ENCODE assay signal across 8 cellular contexts in the genomic region with DNA sequence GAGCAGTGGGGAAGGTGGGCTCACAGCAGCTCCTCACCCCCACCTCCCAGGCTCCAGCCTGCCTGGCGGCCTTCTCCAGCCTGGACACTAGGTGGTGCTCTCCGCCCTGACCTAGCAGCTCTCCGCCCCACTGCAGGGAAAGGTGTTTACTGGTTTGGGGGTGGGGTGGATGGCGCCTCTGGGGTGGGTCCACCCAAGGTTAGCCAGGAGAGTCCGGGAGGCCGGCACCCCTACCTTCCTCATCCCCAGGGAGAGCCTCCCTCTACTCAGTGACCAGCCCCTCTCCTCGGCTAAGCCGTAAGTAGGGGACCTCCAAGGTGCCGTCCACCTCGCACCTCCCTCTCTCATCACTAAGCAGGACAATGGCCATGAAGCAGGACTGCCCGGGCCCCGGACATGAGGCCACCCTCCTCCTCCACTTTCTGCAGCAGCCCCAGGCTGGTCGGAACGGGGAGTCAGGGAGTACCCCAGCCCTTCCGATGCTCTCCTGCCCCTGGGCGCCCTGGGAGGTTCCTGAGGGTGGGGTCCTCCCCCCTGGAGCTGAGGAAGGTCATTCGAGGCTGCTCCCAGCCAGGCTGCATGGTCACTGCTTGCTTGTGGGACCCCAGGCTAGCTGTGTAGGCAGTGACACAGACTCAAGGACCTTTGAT.
DNase-seq lines count a peak whose midpoint lies in the region; ATAC-seq and TF ChIP-seq lines count a peak whose summit lies in the region.

No MANE protein-coding gene starts in this region.

- no peaks in the 10 kb centered on the region for H4K20me1 ChIP-seq in GM23248 (ENCODE audit: insufficient read depth)

- H3K36me3 Mint-ChIP-seq in nephron (ENCODE audit: low read depth): no peaks in the 10 kb centered on the region

- in situ Hi-C loops in GM23248 (cut with MboI): loop anchor here (5.0 to 25.0 kb wide), 2 partner anchors 78 to 243 kb away; no protein-coding TSS in a partner anchor

- H3K27me3 ChIP-seq in GM23248 (replicated peaks; ENCODE audit: insufficient read depth) (0 out of 2 replicates have a peak, but pooled peaks cover 3% of the 10 kb centered on the region), NT2/D1 (ENCODE audit: insufficient read depth, insufficient read length) (peaks cover 8% of the 10 kb centered on the region)

- TF ChIP-seq CTCF in AG10803 (conservative IDR thresholded peaks at IDR 0.05; ENCODE audit: low read length) (peak; percentile 72), nephron (IDR thresholded peaks at IDR 0.05; ENCODE audit: unreplicated experiment in 3 of 3) (peak; percentile 71 to 75 (median 73))

- H3K4me3 Mint-ChIP-seq in nephron: peak overlapping the region in 1 of 3 experiments; percentile 56

- H3K4me1 ChIP-seq in GM23248 (ENCODE audit: insufficient read depth) (no peaks in the 10 kb centered on the region), NT2/D1 (ENCODE audit: insufficient read depth, insufficient read length) (peaks cover 19% of the 10 kb centered on the region)

- H3K36me3 ChIP-seq in GM23248 (ENCODE audit: low read depth) (no peaks in the 10 kb centered on the region), NT2/D1 (ENCODE audit: insufficient read depth, insufficient read length, low read length) (no peaks in the 10 kb centered on the region)

- H3K79me2 ChIP-seq in GM23248 (ENCODE audit: insufficient read depth): no peaks in the 10 kb centered on the region

- peaks cover 18% of the 10 kb centered on the region for H3K27me3 Mint-ChIP-seq in nephron (ENCODE audit: low read depth)

- no peaks in the 10 kb centered on the region for H3F3A ChIP-seq in GM23248 (ENCODE audit: insufficient read depth)

- H3K9me3 Mint-ChIP-seq in nephron: no peaks in the 10 kb centered on the region

- peak overlapping the region; percentile 20 for H3K4me2 ChIP-seq in GM23248 (ENCODE audit: unreplicated experiment)

- H3K4me3 ChIP-seq in AG10803 (ENCODE audit: low read length) (no peak overlapping the region), GM23248 (no peak overlapping the region), NT2/D1 (ENCODE audit: insufficient read length, low read depth) (peak overlapping the region; percentile 1)

- no peaks in the 10 kb centered on the region for H3K9me2 ChIP-seq in GM23248 (ENCODE audit: insufficient read depth)

- peak overlapping the region in 1 of 3 experiments; percentile 57 for H3K27ac Mint-ChIP-seq in nephron

- H3K4me1 Mint-ChIP-seq in nephron: peaks cover 5% of the 10 kb centered on the region

- DNase-seq in AG10803 (ENCODE audit: low read depth): peak; percentile 20
- DNase-seq in GM23248: peak; percentile 68
- DNase-seq in NT2/D1 (ENCODE audit: low read depth, low spot score): peak; percentile 47
- peak; percentile 65 for DNase-seq in activated T-cell treated with anti-CD3 and anti-CD28 coated beads, Interleukin-2, amount 50 U/mL, for 1 hour
- DNase-seq in fibroblast of peridontal ligament (ENCODE audit: extremely low read depth): peak; percentile 23
- peak; percentile 78 for DNase-seq in superior temporal gyrus (ENCODE audit: extremely low spot score)

- H3K27ac ChIP-seq in GM23248: no peak overlapping the region

- WGBS in GM23248 (ENCODE audit: low coverage in 1 of 2, low lambda C conversion rate in 2 of 2, missing lambda C conversion rate in 2 of 2), 2 experiments: 9 to 14% methylated on average over 14 to 17 of the region's 17 CpGs

- no peak for ATAC-seq in HG02870 (IDR thresholded peaks at IDR 0.05; ENCODE audit: unreplicated experiment)

- H3K9me3 ChIP-seq in GM23248 (ENCODE audit: low read depth) (no peaks in the 10 kb centered on the region), NT2/D1 (ENCODE audit: insufficient read depth, low read length) (no peaks in the 10 kb centered on the region)

- no peak overlapping the region for H2AFZ ChIP-seq in GM23248

- H3K9ac ChIP-seq in GM23248 (no peak overlapping the region), NT2/D1 (ENCODE audit: insufficient read length, low read depth) (peak overlapping the region; percentile 53)

Comparison
In these comparisons a context has a peak if more than half of its experiments do, and no peak if none do; other contexts are left out.
1. DNase-seq: peak in every context shown above with its lines; median percentile 78 in superior temporal gyrus; 68 in GM23248; 65 in activated T-cell treated with anti-CD3 and anti-CD28 coated beads, Interleukin-2, amount 50 U/mL, for 1 hour; 47 in NT2/D1; 23 in fibroblast of peridontal ligament; 20 in AG10803.